ENCODE assay signal across 8 cellular contexts in genomic region chr12:53052419-53053222, GRCh38. TPM values are rescaled to one million over a fixed set of nuclear protein-coding genes. Genes with fewer than 3 reads are reported as not detected.
DNase-seq lines count a peak whose midpoint lies in the region; ATAC-seq, FAIRE-seq and TF ChIP-seq lines count a peak whose summit lies in the region.
"Had no signal": no experiment of that assay in that cellular context is flagged by ENCODE, and none has a peak within 500 bp of the region (broad histone marks: within the 10 kb centered on the region; RNA-seq: fewer than 3 reads in every experiment).

No MANE protein-coding gene starts in this region.

- no peaks in the 10 kb centered on the region for H4K20me1 ChIP-seq in HepG2 (ENCODE audit: insufficient read depth, low read length)

- H3K4me1 ChIP-seq in HepG2 (ENCODE audit: insufficient read depth, low read length) (peaks cover 57% of the 10 kb centered on the region), thyroid gland (peaks cover 69 to 74% of the 10 kb centered on the region in 2 donors)

- TF ChIP-seq CTCF in cardiac fibroblast (IDR thresholded peaks at IDR 0.05; ENCODE audit: low read depth, low read length) (no peak), HepG2 (CRISPR knock-in tag; IDR thresholded peaks at IDR 0.05) (no peak), thyroid gland (IDR thresholded peaks at IDR 0.05) (no peak)

- H3K9ac ChIP-seq in HepG2 (ENCODE audit: insufficient read depth, low read depth, low read length): peak overlapping the region; percentile 77

- ATAC-seq in HepG2: no peak
- ATAC-seq in naive thymus-derived CD8-positive, alpha-beta T cell: no peak

- no peaks in the 10 kb centered on the region for H3K36me3 Mint-ChIP-seq in naive thymus-derived CD8-positive, alpha-beta T cell

- H3K27ac Mint-ChIP-seq in naive thymus-derived CD8-positive, alpha-beta T cell: peak overlapping the region in 3 of 10 donors; percentile 29 to 65 (median 56)

- TF ChIP-seq RAD21 in HepG2 (CRISPR knock-in tag; IDR thresholded peaks at IDR 0.05): no peak

- 61% methylated on average over 9 of the region's 11 CpGs for WGBS in HepG2 (ENCODE audit: low lambda C conversion rate)
- 31 to 36% methylated on average over 7 to 9 of the region's 11 CpGs for WGBS in thyroid gland, 2 donors

- TF ChIP-seq EP300 in HepG2 (IDR thresholded peaks at IDR 0.05; ENCODE audit: low read depth in 2 of 2, low read length in 2 of 2) (0 out of 4 replicates have a peak, but pooled peaks of 1 of the 2 experiments have one; percentile 10), HepG2 (CRISPR knock-in tag; IDR thresholded peaks at IDR 0.05; ENCODE audit: borderline replicate concordance) (no peak)

- H3K9me3 ChIP-seq in HepG2 (ENCODE audit: low read length) (no peaks in the 10 kb centered on the region), thyroid gland (no peaks in the 10 kb centered on the region)

- peak; percentile 16 for DNase-seq in NCI-H1105 treated with DMSO at 0.1 percent for 48 hours (lab: John Stamatoyannopoulos, UW)
- peak; percentile 85 to 93 for DNase-seq in cardiac fibroblast (ENCODE audit: low read depth in 2 of 2)
- no peak for DNase-seq in HepG2 (ENCODE audit: low spot score)
- peak; percentile 94 to 95 for DNase-seq in thyroid gland
- no peak for DNase-seq in T1000 (lab: John Stamatoyannopoulos, UW)
- DNase-seq in naive thymus-derived CD8-positive, alpha-beta T cell: no peak
- DNase-seq in NCI-H1930 (lab: John Stamatoyannopoulos, UW): no peak

- POLR2A ChIA-PET in HepG2 (lab: Yijun Ruan, JAX): interaction anchor here (1.1 to 8.3 kb wide), 11 partner anchors 8 to 134 kb away, joined by 3 to 83 read pairs (median 11); partner anchors contain the start of genes CSAD, EIF4B, SOAT2 and SPRYD3
- POLR2A ChIA-PET in naive thymus-derived CD8-positive, alpha-beta T cell (lab: Charles Lee): interaction anchor here (0.9 to 3.9 kb wide), 4 partner anchors 14 to 268 kb away, joined by 3 to 16 read pairs (median 4); partner anchors contain the start of genes AAAS and SPRYD3

- H3K36me3 ChIP-seq in HepG2 (replicated peaks in 1 of 2; ENCODE audit: control insufficient read depth in 1 of 2, insufficient read depth in 2 of 2, low read length in 2 of 2) (0 out of 5 replicates have a peak, but pooled peaks cover 0 to 7% of the 10 kb centered on the region in 2 experiments), thyroid gland (peaks cover 10 to 15% of the 10 kb centered on the region in 2 donors)

- CTCF ChIA-PET in HepG2 (lab: Yijun Ruan, JAX; ENCODE audit: low intra/inter-chr PET ratio, low total read pairs): no interaction called here

- in situ Hi-C loops in HepG2 (cut with HindIII; ENCODE audit: extremely low pct_ligation_motif_present, low pct_unique_long_range_greater_than_20kb): no loop called here

- peaks cover 18% of the 10 kb centered on the region for H3K79me2 ChIP-seq in HepG2 (ENCODE audit: insufficient read depth, low read length)

- peaks cover 0 to 2% (median 0%) of the 10 kb centered on the region in 5 donors for H3K27me3 Mint-ChIP-seq in naive thymus-derived CD8-positive, alpha-beta T cell

- intact Hi-C loops in HepG2 (cut with micrococcal nuclease; ENCODE audit: unreplicated experiment): loop anchor here (1.0 kb wide), 1 partner anchor 9 kb away; no protein-coding TSS in a partner anchor
- intact Hi-C loops in thyroid gland (cut with DNase I): no loop called here

- H2AFZ ChIP-seq in HepG2 (ENCODE audit: low read length): no peak overlapping the region

- H3K4me3 Mint-ChIP-seq in naive thymus-derived CD8-positive, alpha-beta T cell: peak overlapping the region in 2 of 10 donors; percentile 34 to 43

- no TSS peak for BruUV-seq in HepG2 (replicated peaks; lab: Mats Ljungman, UMichigan)

- no peaks in the 10 kb centered on the region for H3K27me3 ChIP-seq in HepG2 (ENCODE audit: control insufficient read depth in 1 of 2, insufficient read depth in 2 of 2, low read length in 2 of 2)
- H3K27me3 ChIP-seq in thyroid gland: no peaks in the 10 kb centered on the region

- H3K4me1 Mint-ChIP-seq in naive thymus-derived CD8-positive, alpha-beta T cell: peaks cover 7 to 21% (median 18%) of the 10 kb centered on the region in 4 donors

- TF ChIP-seq POLR2A in HepG2 (IDR thresholded peaks at IDR 0.05; ENCODE audit: insufficient read depth in 1 of 2, low read depth in 2 of 2, low read length in 2 of 2) (no peak), thyroid gland (IDR thresholded peaks at IDR 0.05) (peak in 1 of 2 donors; percentile 20)

- H3K27ac ChIP-seq in HepG2 (ENCODE audit: extremely low read length, insufficient read depth, low read length) (peak overlapping the region; percentile 89), thyroid gland (peak overlapping the region; percentile 98 to 100 (median 99))
- H3K27ac ChIP-seq: KMS-11 had no signal

- no peaks in the 10 kb centered on the region for H3K9me3 Mint-ChIP-seq in naive thymus-derived CD8-positive, alpha-beta T cell

- FAIRE-seq in HepG2 (lab: Jason Lieb, UNC): no peak

- peak overlapping the region; percentile 95 for H3K4me2 ChIP-seq in HepG2 (ENCODE audit: low read depth, low read length)

- peak overlapping the region; percentile 85 to 93 for H3K4me3 ChIP-seq in cardiac fibroblast (replicated peaks in 1 of 2; ENCODE audit: low read depth in 2 of 2, low read length in 2 of 2)
- peak overlapping the region in 1 of 3 experiments; percentile 80; a peak in 2 of 6 replicates for H3K4me3 ChIP-seq in HepG2 (replicated peaks in 1 of 3; ENCODE audit: insufficient read depth in 1 of 3, low read depth in 2 of 3, low read length in 3 of 3)
- peak overlapping the region in 1 of 3 donors; percentile 57 for H3K4me3 ChIP-seq in thyroid gland (replicated peaks in 1 of 3)

RNA-seq across cellular contexts. Expression of gene TNS2, which starts 2.8 kb away (rescaled TPM):
- total RNA-seq in HepG2 (2016; rRNA removed; fragmentation: Illumina TruSeq; extraction: Trizol): 3.2 and 8.9 TPM in 2 replicates
- total RNA-seq in HepG2 (2016; cell fraction: cytosol; rRNA removed; fragmentation: Illumina TruSeq; extraction: Trizol; ENCODE audit: low read depth): 3.1 and 5.0 TPM in 2 replicates
- total RNA-seq in HepG2 (2016; cell fraction: insoluble cytoplasmic fraction; rRNA removed; fragmentation: Illumina TruSeq; extraction: Trizol): 2.8 and 9.5 TPM in 2 replicates
- total RNA-seq in HepG2 (2016; cell fraction: membrane; rRNA removed; fragmentation: Illumina TruSeq; extraction: Trizol): 3.1 and 3.8 TPM in 2 replicates
- 13.3 and 14.8 TPM in 2 replicates for total RNA-seq in HepG2 (2016; cell fraction: nucleus; rRNA removed; fragmentation: Illumina TruSeq; extraction: Trizol)
- polyA plus RNA-seq in HepG2 (2011; rRNA removed): 18.0 and 20.4 TPM in 2 replicates
- 3.9 and 6.8 TPM in 2 replicates for polyA plus RNA-seq in HepG2 (2011; cell fraction: cytosol; rRNA removed)
- polyA plus RNA-seq in HepG2 (2011; cell fraction: nucleus; rRNA removed): 181 and 258 TPM in 2 replicates
- 13.0 and 15.3 TPM in 2 replicates for polyA plus RNA-seq in HepG2 (2012)
- polyA plus RNA-seq in HepG2 (2016; cell fraction: cytosol; fragmentation: Illumina TruSeq; extraction: Trizol; ENCODE audit: low read depth): 0.96 and 1.4 TPM in 2 replicates
- polyA plus RNA-seq in HepG2 (2016; cell fraction: insoluble cytoplasmic fraction; fragmentation: Illumina TruSeq; extraction: Trizol; ENCODE audit: low read depth): 5.7 and 8.2 TPM in 2 replicates
- 2.0 and 4.2 TPM in 2 replicates for polyA plus RNA-seq in HepG2 (2016; cell fraction: membrane; fragmentation: Illumina TruSeq; extraction: Trizol; ENCODE audit: low read depth)
- 34.1 and 49.0 TPM in 2 replicates for polyA plus RNA-seq in HepG2 (2016; cell fraction: nucleus; fragmentation: Illumina TruSeq; extraction: Trizol; ENCODE audit: insufficient read depth, low read depth)
- polyA minus RNA-seq in HepG2 (2011; rRNA and poly(A)+ RNA removed; ENCODE audit: low replicate concordance): 34.0 and 38.3 TPM in 2 replicates
- 9.9 and 10.3 TPM in 2 replicates for polyA minus RNA-seq in HepG2 (2011; cell fraction: cytosol; rRNA and poly(A)+ RNA removed)
- 63.8 and 80.3 TPM in 2 replicates for polyA minus RNA-seq in HepG2 (2011; cell fraction: nucleus; rRNA and poly(A)+ RNA removed)
- total RNA-seq in thyroid gland: 100 to 1,000 TPM in 3 of 4 donors, 10 to 100 TPM in 1; 86.7 to 179 (median 114) TPM
- total RNA-seq in naive thymus-derived CD8-positive, alpha-beta T cell: 1 to 10 TPM; 2.4 to 3.0 TPM
- polyA plus RNA-seq in naive thymus-derived CD8-positive, alpha-beta T cell: under 1 TPM in 2 of 3 donors, not detected in 1; 0.13 to 0.19 TPM

RNA-seq across cellular contexts. Expression of gene SPRYD3, which starts 26.6 kb away (rescaled TPM):
- total RNA-seq in HepG2 (2016; rRNA removed; fragmentation: Illumina TruSeq; extraction: Trizol): 9.0 and 9.2 TPM in 2 replicates
- 0.79 and 1.3 TPM in 2 replicates for total RNA-seq in HepG2 (2016; cell fraction: cytosol; rRNA removed; fragmentation: Illumina TruSeq; extraction: Trizol; ENCODE audit: low read depth)
- total RNA-seq in HepG2 (2016; cell fraction: insoluble cytoplasmic fraction; rRNA removed; fragmentation: Illumina TruSeq; extraction: Trizol): 7.9 and 8.6 TPM in 2 replicates
- 2.8 and 3.1 TPM in 2 replicates for total RNA-seq in HepG2 (2016; cell fraction: membrane; rRNA removed; fragmentation: Illumina TruSeq; extraction: Trizol)
- total RNA-seq in HepG2 (2016; cell fraction: nucleus; rRNA removed; fragmentation: Illumina TruSeq; extraction: Trizol): 5.1 and 5.3 TPM in 2 replicates
- polyA plus RNA-seq in HepG2 (2011; rRNA removed): 9.2 and 10.7 TPM in 2 replicates
- 11.7 and 12.2 TPM in 2 replicates for polyA plus RNA-seq in HepG2 (2011; cell fraction: cytosol; rRNA removed)
- polyA plus RNA-seq in HepG2 (2011; cell fraction: nucleus; rRNA removed): 12.1 and 12.6 TPM in 2 replicates
- 6.0 and 9.7 TPM in 2 replicates for polyA plus RNA-seq in HepG2 (2012)
- 0.86 and 1.1 TPM in 2 replicates for polyA plus RNA-seq in HepG2 (2016; cell fraction: cytosol; fragmentation: Illumina TruSeq; extraction: Trizol; ENCODE audit: low read depth)
- 11.6 and 12.5 TPM in 2 replicates for polyA plus RNA-seq in HepG2 (2016; cell fraction: insoluble cytoplasmic fraction; fragmentation: Illumina TruSeq; extraction: Trizol; ENCODE audit: low read depth)
- polyA plus RNA-seq in HepG2 (2016; cell fraction: membrane; fragmentation: Illumina TruSeq; extraction: Trizol; ENCODE audit: low read depth): 2.0 and 3.3 TPM in 2 replicates
- 7.6 and 8.3 TPM in 2 replicates for polyA plus RNA-seq in HepG2 (2016; cell fraction: nucleus; fragmentation: Illumina TruSeq; extraction: Trizol; ENCODE audit: insufficient read depth, low read depth)
- polyA minus RNA-seq in HepG2 (2011; rRNA and poly(A)+ RNA removed; ENCODE audit: low replicate concordance): 27.5 and 69.5 TPM in 2 replicates
- polyA minus RNA-seq in HepG2 (2011; cell fraction: cytosol; rRNA and poly(A)+ RNA removed): 8.3 and 10.6 TPM in 2 replicates
- 9.5 and 12.8 TPM in 2 replicates for polyA minus RNA-seq in HepG2 (2011; cell fraction: nucleus; rRNA and poly(A)+ RNA removed)
- total RNA-seq in thyroid gland: 10 to 100 TPM; 37.8 to 82.7 (median 58.9) TPM
- 10 to 100 TPM; 47.8 to 50.0 TPM for total RNA-seq in naive thymus-derived CD8-positive, alpha-beta T cell
- polyA plus RNA-seq in naive thymus-derived CD8-positive, alpha-beta T cell: 10 to 100 TPM; 49.4 to 53.2 (median 51.7) TPM

RNA-seq across cellular contexts. Expression of gene IGFBP6, which starts 44.8 kb away (rescaled TPM):
- total RNA-seq in HepG2 (2016; rRNA removed; fragmentation: Illumina TruSeq; extraction: Trizol): 2.1 and 3.9 TPM in 2 replicates
- 5.3 and 5.9 TPM in 2 replicates for total RNA-seq in HepG2 (2016; cell fraction: cytosol; rRNA removed; fragmentation: Illumina TruSeq; extraction: Trizol; ENCODE audit: low read depth)
- 2.5 and 4.7 TPM in 2 replicates for total RNA-seq in HepG2 (2016; cell fraction: insoluble cytoplasmic fraction; rRNA removed; fragmentation: Illumina TruSeq; extraction: Trizol)
- 3.3 and 3.5 TPM in 2 replicates for total RNA-seq in HepG2 (2016; cell fraction: membrane; rRNA removed; fragmentation: Illumina TruSeq; extraction: Trizol)
- 1.9 and 3.2 TPM in 2 replicates for total RNA-seq in HepG2 (2016; cell fraction: nucleus; rRNA removed; fragmentation: Illumina TruSeq; extraction: Trizol)
- 22.6 and 25.2 TPM in 2 replicates for polyA plus RNA-seq in HepG2 (2011; rRNA removed)
- 19.0 and 41.0 TPM in 2 replicates for polyA plus RNA-seq in HepG2 (2011; cell fraction: cytosol; rRNA removed)
- polyA plus RNA-seq in HepG2 (2011; cell fraction: nucleus; rRNA removed): 8.4 and 9.6 TPM in 2 replicates
- 3.4 and 4.6 TPM in 2 replicates for polyA plus RNA-seq in HepG2 (2012)
- 4.2 and 5.7 TPM in 2 replicates for polyA plus RNA-seq in HepG2 (2016; cell fraction: cytosol; fragmentation: Illumina TruSeq; extraction: Trizol; ENCODE audit: low read depth)
- polyA plus RNA-seq in HepG2 (2016; cell fraction: insoluble cytoplasmic fraction; fragmentation: Illumina TruSeq; extraction: Trizol; ENCODE audit: low read depth): 2.0 and 2.4 TPM in 2 replicates
- 3.2 and 3.8 TPM in 2 replicates for polyA plus RNA-seq in HepG2 (2016; cell fraction: membrane; fragmentation: Illumina TruSeq; extraction: Trizol; ENCODE audit: low read depth)
- 5.4 and 7.5 TPM in 2 replicates for polyA plus RNA-seq in HepG2 (2016; cell fraction: nucleus; fragmentation: Illumina TruSeq; extraction: Trizol; ENCODE audit: insufficient read depth, low read depth)
- polyA minus RNA-seq in HepG2 (2011; rRNA and poly(A)+ RNA removed; ENCODE audit: low replicate concordance): 9.0 and 27.1 TPM in 2 replicates
- 8.7 and 9.5 TPM in 2 replicates for polyA minus RNA-seq in HepG2 (2011; cell fraction: cytosol; rRNA and poly(A)+ RNA removed)
- 0.77 and 1.6 TPM in 2 replicates for polyA minus RNA-seq in HepG2 (2011; cell fraction: nucleus; rRNA and poly(A)+ RNA removed)
- 100 to 1,000 TPM in 3 of 4 donors, 10 to 100 TPM in 1; 76.6 to 363 (median 186) TPM for total RNA-seq in thyroid gland
- under 1 TPM in 1 of 2 experiments, not detected in 1; 0.65 TPM for total RNA-seq in naive thymus-derived CD8-positive, alpha-beta T cell
- polyA plus RNA-seq in naive thymus-derived CD8-positive, alpha-beta T cell: 10 to 100 TPM in 2 of 3 donors, 1 to 10 TPM in 1; 7.5 to 16.9 (median 16.9) TPM

RNA-seq across cellular contexts. Expression of gene EIF4B, which starts 46.4 kb away (rescaled TPM):
- total RNA-seq in HepG2 (2016; rRNA removed; fragmentation: Illumina TruSeq; extraction: Trizol): 548 and 779 TPM in 2 replicates
- 127 and 150 TPM in 2 replicates for total RNA-seq in HepG2 (2016; cell fraction: cytosol; rRNA removed; fragmentation: Illumina TruSeq; extraction: Trizol; ENCODE audit: low read depth)
- 568 and 746 TPM in 2 replicates for total RNA-seq in HepG2 (2016; cell fraction: insoluble cytoplasmic fraction; rRNA removed; fragmentation: Illumina TruSeq; extraction: Trizol)
- 454 and 551 TPM in 2 replicates for total RNA-seq in HepG2 (2016; cell fraction: membrane; rRNA removed; fragmentation: Illumina TruSeq; extraction: Trizol)
- 263 and 291 TPM in 2 replicates for total RNA-seq in HepG2 (2016; cell fraction: nucleus; rRNA removed; fragmentation: Illumina TruSeq; extraction: Trizol)
- 327 and 416 TPM in 2 replicates for polyA plus RNA-seq in HepG2 (2011; rRNA removed)
- polyA plus RNA-seq in HepG2 (2011; cell fraction: cytosol; rRNA removed): 501 and 516 TPM in 2 replicates
- polyA plus RNA-seq in HepG2 (2011; cell fraction: nucleus; rRNA removed): 203 and 222 TPM in 2 replicates
- 450 and 479 TPM in 2 replicates for polyA plus RNA-seq in HepG2 (2012)
- polyA plus RNA-seq in HepG2 (2016; cell fraction: cytosol; fragmentation: Illumina TruSeq; extraction: Trizol; ENCODE audit: low read depth): 74.7 and 91.4 TPM in 2 replicates
- polyA plus RNA-seq in HepG2 (2016; cell fraction: insoluble cytoplasmic fraction; fragmentation: Illumina TruSeq; extraction: Trizol; ENCODE audit: low read depth): 445 and 458 TPM in 2 replicates
- polyA plus RNA-seq in HepG2 (2016; cell fraction: membrane; fragmentation: Illumina TruSeq; extraction: Trizol; ENCODE audit: low read depth): 254 and 316 TPM in 2 replicates
- polyA plus RNA-seq in HepG2 (2016; cell fraction: nucleus; fragmentation: Illumina TruSeq; extraction: Trizol; ENCODE audit: insufficient read depth, low read depth): 258 and 266 TPM in 2 replicates
- 738 and 1,247 TPM in 2 replicates for polyA minus RNA-seq in HepG2 (2011; rRNA and poly(A)+ RNA removed; ENCODE audit: low replicate concordance)
- 496 and 595 TPM in 2 replicates for polyA minus RNA-seq in HepG2 (2011; cell fraction: cytosol; rRNA and poly(A)+ RNA removed)
- 250 and 365 TPM in 2 replicates for polyA minus RNA-seq in HepG2 (2011; cell fraction: nucleus; rRNA and poly(A)+ RNA removed)
- total RNA-seq in thyroid gland: 100 to 1,000 TPM; 428 to 704 (median 567) TPM
- 100 to 1,000 TPM; 752 to 804 TPM for total RNA-seq in naive thymus-derived CD8-positive, alpha-beta T cell
- 100 to 1,000 TPM; 116 to 146 (median 124) TPM for polyA plus RNA-seq in naive thymus-derived CD8-positive, alpha-beta T cell

RNA-seq across cellular contexts. Expression of gene SOAT2, which starts 50.7 kb away (rescaled TPM):
- total RNA-seq in HepG2 (2016; rRNA removed; fragmentation: Illumina TruSeq; extraction: Trizol): 6.1 and 14.9 TPM in 2 replicates
- total RNA-seq in HepG2 (2016; cell fraction: cytosol; rRNA removed; fragmentation: Illumina TruSeq; extraction: Trizol; ENCODE audit: low read depth): 1.3 and 1.6 TPM in 2 replicates
- total RNA-seq in HepG2 (2016; cell fraction: insoluble cytoplasmic fraction; rRNA removed; fragmentation: Illumina TruSeq; extraction: Trizol): 5.1 and 14.3 TPM in 2 replicates
- 3.9 and 5.2 TPM in 2 replicates for total RNA-seq in HepG2 (2016; cell fraction: membrane; rRNA removed; fragmentation: Illumina TruSeq; extraction: Trizol)
- 20.7 and 23.6 TPM in 2 replicates for total RNA-seq in HepG2 (2016; cell fraction: nucleus; rRNA removed; fragmentation: Illumina TruSeq; extraction: Trizol)
- polyA plus RNA-seq in HepG2 (2011; rRNA removed): 108 and 131 TPM in 2 replicates
- 102 and 125 TPM in 2 replicates for polyA plus RNA-seq in HepG2 (2011; cell fraction: cytosol; rRNA removed)
- polyA plus RNA-seq in HepG2 (2011; cell fraction: nucleus; rRNA removed): 476 and 502 TPM in 2 replicates
- 40.7 and 74.1 TPM in 2 replicates for polyA plus RNA-seq in HepG2 (2012)
- 2.1 and 3.1 TPM in 2 replicates for polyA plus RNA-seq in HepG2 (2016; cell fraction: cytosol; fragmentation: Illumina TruSeq; extraction: Trizol; ENCODE audit: low read depth)
- 8.4 and 8.5 TPM in 2 replicates for polyA plus RNA-seq in HepG2 (2016; cell fraction: insoluble cytoplasmic fraction; fragmentation: Illumina TruSeq; extraction: Trizol; ENCODE audit: low read depth)
- polyA plus RNA-seq in HepG2 (2016; cell fraction: membrane; fragmentation: Illumina TruSeq; extraction: Trizol; ENCODE audit: low read depth): 3.3 and 4.5 TPM in 2 replicates
- polyA plus RNA-seq in HepG2 (2016; cell fraction: nucleus; fragmentation: Illumina TruSeq; extraction: Trizol; ENCODE audit: insufficient read depth, low read depth): 40.5 and 42.0 TPM in 2 replicates
- polyA minus RNA-seq in HepG2 (2011; rRNA and poly(A)+ RNA removed; ENCODE audit: low replicate concordance): 0.16 and 255 TPM in 2 replicates
- 39.8 and 42.8 TPM in 2 replicates for polyA minus RNA-seq in HepG2 (2011; cell fraction: cytosol; rRNA and poly(A)+ RNA removed)
- 79.3 and 125 TPM in 2 replicates for polyA minus RNA-seq in HepG2 (2011; cell fraction: nucleus; rRNA and poly(A)+ RNA removed)
- total RNA-seq in thyroid gland: under 1 TPM in 1 of 4 donors, not detected in 3; 0.40 TPM
- under 1 TPM; 0.42 to 0.80 TPM for total RNA-seq in naive thymus-derived CD8-positive, alpha-beta T cell
- polyA plus RNA-seq in naive thymus-derived CD8-positive, alpha-beta T cell: under 1 TPM; 0.67 to 0.77 (median 0.71) TPM

Comparison
In these comparisons a context has a peak if more than half of its experiments do, and no peak if none do; other contexts are left out.
1. DNase-seq: peak in NCI-H1105 treated with DMSO at 0.1 percent for 48 hours (single experiment), cardiac fibroblast (2 of 2) and thyroid gland (2 of 2); none in HepG2 (single experiment), T1000 (single experiment), naive thymus-derived CD8-positive, alpha-beta T cell (0 of 10) and NCI-H1930 (0 of 2).
2. RNA of gene TNS2, which starts 2.8 kb away (total RNA-seq): 86.7 to 179 TPM in thyroid gland; 2.8 to 14.8 TPM in HepG2 and 2.4 to 3.0 TPM in naive thymus-derived CD8-positive, alpha-beta T cell; every median in the first group is over 4 times any median in the second.
3. RNA of gene IGFBP6, which starts 44.8 kb away (total RNA-seq): 76.6 to 363 TPM in thyroid gland; 1.9 to 5.9 TPM in HepG2 and 0.65 TPM in naive thymus-derived CD8-positive, alpha-beta T cell; every median in the first group is over 10 times any median in the second.